1 cellular context compared by ENCODE assay signal in the genomic region with DNA sequence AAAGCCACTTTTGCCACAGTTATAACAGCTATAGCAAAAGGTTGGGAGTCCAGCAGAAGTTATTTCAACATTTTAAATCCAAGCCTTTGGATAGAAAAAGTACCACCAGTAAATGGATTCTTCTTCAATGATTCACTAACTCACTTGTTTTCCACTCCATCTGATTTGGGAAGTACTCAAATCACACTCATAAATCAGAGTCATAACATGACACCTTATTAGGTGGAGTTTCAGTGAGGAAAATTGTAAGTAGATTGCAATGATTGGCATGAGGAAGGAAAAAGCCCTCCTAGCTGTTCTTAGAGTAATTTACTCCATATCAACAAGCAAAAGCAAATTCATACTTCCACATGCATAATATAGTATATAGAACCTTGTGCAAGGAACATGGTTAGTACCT.
TF ChIP-seq lines count a peak whose summit lies in the region.

No MANE protein-coding gene starts in this region.

TF ChIP-seq in HCT116, 20 proteins besides CTCF, POLR2A, EP300 and RAD21 (continued from another document):
- TF ChIP-seq, protein P1, sequence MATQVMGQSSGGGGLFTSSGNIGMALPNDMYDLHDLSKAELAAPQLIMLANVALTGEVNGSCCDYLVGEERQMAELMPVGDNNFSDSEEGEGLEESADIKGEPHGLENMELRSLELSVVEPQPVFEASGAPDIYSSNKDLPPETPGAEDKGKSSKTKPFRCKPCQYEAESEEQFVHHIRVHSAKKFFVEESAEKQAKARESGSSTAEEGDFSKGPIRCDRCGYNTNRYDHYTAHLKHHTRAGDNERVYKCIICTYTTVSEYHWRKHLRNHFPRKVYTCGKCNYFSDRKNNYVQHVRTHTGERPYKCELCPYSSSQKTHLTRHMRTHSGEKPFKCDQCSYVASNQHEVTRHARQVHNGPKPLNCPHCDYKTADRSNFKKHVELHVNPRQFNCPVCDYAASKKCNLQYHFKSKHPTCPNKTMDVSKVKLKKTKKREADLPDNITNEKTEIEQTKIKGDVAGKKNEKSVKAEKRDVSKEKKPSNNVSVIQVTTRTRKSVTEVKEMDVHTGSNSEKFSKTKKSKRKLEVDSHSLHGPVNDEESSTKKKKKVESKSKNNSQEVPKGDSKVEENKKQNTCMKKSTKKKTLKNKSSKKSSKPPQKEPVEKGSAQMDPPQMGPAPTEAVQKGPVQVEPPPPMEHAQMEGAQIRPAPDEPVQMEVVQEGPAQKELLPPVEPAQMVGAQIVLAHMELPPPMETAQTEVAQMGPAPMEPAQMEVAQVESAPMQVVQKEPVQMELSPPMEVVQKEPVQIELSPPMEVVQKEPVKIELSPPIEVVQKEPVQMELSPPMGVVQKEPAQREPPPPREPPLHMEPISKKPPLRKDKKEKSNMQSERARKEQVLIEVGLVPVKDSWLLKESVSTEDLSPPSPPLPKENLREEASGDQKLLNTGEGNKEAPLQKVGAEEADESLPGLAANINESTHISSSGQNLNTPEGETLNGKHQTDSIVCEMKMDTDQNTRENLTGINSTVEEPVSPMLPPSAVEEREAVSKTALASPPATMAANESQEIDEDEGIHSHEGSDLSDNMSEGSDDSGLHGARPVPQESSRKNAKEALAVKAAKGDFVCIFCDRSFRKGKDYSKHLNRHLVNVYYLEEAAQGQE (IDR thresholded peaks at IDR 0.05; ENCODE audit: low read depth) = no peak
- no peak for TF ChIP-seq ZNF274 (IDR thresholded peaks at IDR 0.05; ENCODE audit: low read depth, low read length)
- TF ChIP-seq EGR1 (IDR thresholded peaks at IDR 0.05; ENCODE audit: low read depth) = no peak
- TF ChIP-seq SRF (IDR thresholded peaks at IDR 0.05; ENCODE audit: low read depth) = peak; percentile 67
- TF ChIP-seq SP1 (IDR thresholded peaks at IDR 0.05; ENCODE audit: low read depth) = peak; percentile 69
- no peak for TF ChIP-seq ELF1 (IDR thresholded peaks at IDR 0.05; ENCODE audit: borderline replicate concordance, low read depth)
- TF ChIP-seq, protein P2, sequence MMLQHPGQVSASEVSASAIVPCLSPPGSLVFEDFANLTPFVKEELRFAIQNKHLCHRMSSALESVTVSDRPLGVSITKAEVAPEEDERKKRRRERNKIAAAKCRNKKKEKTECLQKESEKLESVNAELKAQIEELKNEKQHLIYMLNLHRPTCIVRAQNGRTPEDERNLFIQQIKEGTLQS (IDR thresholded peaks at IDR 0.05) = no peak
- no peak for TF ChIP-seq POLR2AphosphoS5 (IDR thresholded peaks at IDR 0.05; ENCODE audit: low read depth, low read length)
- no peak for TF ChIP-seq SIN3A (IDR thresholded peaks at IDR 0.05; ENCODE audit: low read depth)
- peak; percentile 71 for TF ChIP-seq JUND (IDR thresholded peaks at IDR 0.05)
- peak; percentile 42; the same call in 1 of the 2 replicates for TF ChIP-seq CEBPB (IDR thresholded peaks at IDR 0.05; ENCODE audit: low read depth)
- TF ChIP-seq YY1 (IDR thresholded peaks at IDR 0.05; ENCODE audit: extremely low read depth, insufficient replicate concordance, low read depth, low read length) = no peak
- TF ChIP-seq TCF7L2 (IDR thresholded peaks at IDR 0.05; ENCODE audit: borderline replicate concordance, extremely low read depth, insufficient read depth, insufficient read length) = no peak
- peak; percentile 71 for TF ChIP-seq FOSL1 (IDR thresholded peaks at IDR 0.05; ENCODE audit: low read depth)
- TF ChIP-seq, protein P3, sequence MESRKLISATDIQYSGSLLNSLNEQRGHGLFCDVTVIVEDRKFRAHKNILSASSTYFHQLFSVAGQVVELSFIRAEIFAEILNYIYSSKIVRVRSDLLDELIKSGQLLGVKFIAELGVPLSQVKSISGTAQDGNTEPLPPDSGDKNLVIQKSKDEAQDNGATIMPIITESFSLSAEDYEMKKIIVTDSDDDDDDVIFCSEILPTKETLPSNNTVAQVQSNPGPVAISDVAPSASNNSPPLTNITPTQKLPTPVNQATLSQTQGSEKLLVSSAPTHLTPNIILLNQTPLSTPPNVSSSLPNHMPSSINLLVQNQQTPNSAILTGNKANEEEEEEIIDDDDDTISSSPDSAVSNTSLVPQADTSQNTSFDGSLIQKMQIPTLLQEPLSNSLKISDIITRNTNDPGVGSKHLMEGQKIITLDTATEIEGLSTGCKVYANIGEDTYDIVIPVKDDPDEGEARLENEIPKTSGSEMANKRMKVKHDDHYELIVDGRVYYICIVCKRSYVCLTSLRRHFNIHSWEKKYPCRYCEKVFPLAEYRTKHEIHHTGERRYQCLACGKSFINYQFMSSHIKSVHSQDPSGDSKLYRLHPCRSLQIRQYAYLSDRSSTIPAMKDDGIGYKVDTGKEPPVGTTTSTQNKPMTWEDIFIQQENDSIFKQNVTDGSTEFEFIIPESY (IDR thresholded peaks at IDR 0.05; ENCODE audit: extremely low read depth, insufficient replicate concordance, low read length) = no peak
- TF ChIP-seq, protein P4, sequence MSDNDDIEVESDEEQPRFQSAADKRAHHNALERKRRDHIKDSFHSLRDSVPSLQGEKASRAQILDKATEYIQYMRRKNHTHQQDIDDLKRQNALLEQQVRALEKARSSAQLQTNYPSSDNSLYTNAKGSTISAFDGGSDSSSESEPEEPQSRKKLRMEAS (IDR thresholded peaks at IDR 0.05) = no peak
- TF ChIP-seq ZFX (IDR thresholded peaks at IDR 0.05) = no peak
- peak; percentile 67; the same call in 1 of the 2 replicates for TF ChIP-seq CBX3 (IDR thresholded peaks at IDR 0.05; ENCODE audit: low read depth)
TF ChIP-seq in HCT116: peak in this region for 6.
